In the genomic region with DNA sequence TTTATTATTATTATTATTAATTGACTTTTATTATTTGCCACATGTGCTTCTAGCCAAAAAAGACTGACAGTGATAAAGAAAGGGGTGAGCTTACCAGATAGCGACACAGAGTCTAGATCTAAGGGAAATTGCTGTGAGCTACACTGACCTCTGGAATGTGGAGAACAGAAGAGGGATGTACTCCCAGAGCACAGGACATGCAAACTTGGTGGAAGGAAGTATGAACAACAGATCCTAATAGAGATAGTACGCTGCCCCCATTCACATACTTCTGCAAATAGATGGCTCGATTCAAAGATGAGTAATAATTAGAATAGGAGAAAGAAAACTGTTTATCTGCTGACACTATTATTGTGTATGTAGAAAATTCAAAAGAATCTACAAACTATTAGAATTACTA, we compare ENCODE assay signal across 22 cellular contexts.
"Had no signal": no experiment of that assay in that cellular context is flagged by ENCODE, and none has a peak within 500 bp of the region (broad histone marks: within the 10 kb centered on the region; RNA-seq: fewer than 3 reads in every experiment).

No MANE protein-coding gene starts in this region.

- DNase-seq: activated CD4-positive, alpha-beta T cell treated with anti-CD3 and anti-CD28 coated beads, Interleukin-2, amount 50 U/mL, for 1 hour; activated CD8-positive, alpha-beta T cell treated with anti-CD3 and anti-CD28 coated beads for 36 hours; activated gamma-delta T cell treated with Interleukin-2 at 50 U/mL for 16 hours; activated naive CD4-positive, alpha-beta T cell treated with anti-CD3 and anti-CD28 coated beads, Interleukin-2, amount 50 U/mL, for 16 hours; activated T-cell treated with anti-CD3 and anti-CD28 coated beads, Interleukin-2, amount 50 U/mL, for 4 hours; amygdala; central memory CD4-positive, alpha-beta T cell; effector CD4-positive, alpha-beta T cell; erythroblast; heart left ventricle; naive thymus-derived CD8-positive, alpha-beta T cell; nucleus accumbens; pancreas; stimulated activated CD4-positive, alpha-beta T cell treated with anti-CD3 and anti-CD28 coated beads, Interleukin-12 subunit alpha, Interleukin-12 subunit beta, amount 100 ng/mL, for 4 hours; stimulated activated CD4-positive, alpha-beta T cell treated with anti-CD3 and anti-CD28 coated beads, Interleukin-4, amount 100 ng/mL, for 1 hour; stimulated activated naive CD8-positive, alpha-beta T cell treated with anti-CD3 and anti-CD28 coated beads, Interleukin-15, Interleukin-2, amounts not matched to agents 100 U/mL and 50 U/mL, for 24 hours; T-helper 9 cell; trophoblast cell had no signal

- H3K9me3 Mint-ChIP-seq: activated CD8-positive, alpha-beta T cell treated with anti-CD3 and anti-CD28 coated beads for 36 hours; activated T-cell treated with anti-CD3 and anti-CD28 coated beads, Interleukin-2, amount 50 U/mL, for 4 hours; activated T-helper 17 cell treated with anti-CD3 and anti-CD28 coated beads, Interleukin-2, amount 50 U/mL, for 72 hours; memory B cell; naive thymus-derived CD8-positive, alpha-beta T cell; neural crest cell had no signal

- H3K36me3 Mint-ChIP-seq: memory B cell; naive thymus-derived CD8-positive, alpha-beta T cell; WTC11 had no signal

- H3K4me1 Mint-ChIP-seq: activated T-helper 17 cell treated with anti-CD3 and anti-CD28 coated beads, Interleukin-2, amount 50 U/mL, for 72 hours; memory B cell; naive thymus-derived CD8-positive, alpha-beta T cell had no signal

- H3K27ac Mint-ChIP-seq: activated CD8-positive, alpha-beta T cell treated with anti-CD3 and anti-CD28 coated beads for 36 hours; activated T-helper 17 cell treated with anti-CD3 and anti-CD28 coated beads, Interleukin-2, amount 50 U/mL, for 72 hours; memory B cell; WTC11 had no signal

- H3K4me3 Mint-ChIP-seq: activated CD8-positive, alpha-beta T cell treated with anti-CD3 and anti-CD28 coated beads for 36 hours; activated T-cell treated with anti-CD3 and anti-CD28 coated beads, Interleukin-2, amount 50 U/mL, for 4 hours; activated T-helper 17 cell treated with anti-CD3 and anti-CD28 coated beads, Interleukin-2, amount 50 U/mL, for 72 hours; memory B cell; naive thymus-derived CD8-positive, alpha-beta T cell; neural crest cell; WTC11 had no signal
